In the genomic region with DNA sequence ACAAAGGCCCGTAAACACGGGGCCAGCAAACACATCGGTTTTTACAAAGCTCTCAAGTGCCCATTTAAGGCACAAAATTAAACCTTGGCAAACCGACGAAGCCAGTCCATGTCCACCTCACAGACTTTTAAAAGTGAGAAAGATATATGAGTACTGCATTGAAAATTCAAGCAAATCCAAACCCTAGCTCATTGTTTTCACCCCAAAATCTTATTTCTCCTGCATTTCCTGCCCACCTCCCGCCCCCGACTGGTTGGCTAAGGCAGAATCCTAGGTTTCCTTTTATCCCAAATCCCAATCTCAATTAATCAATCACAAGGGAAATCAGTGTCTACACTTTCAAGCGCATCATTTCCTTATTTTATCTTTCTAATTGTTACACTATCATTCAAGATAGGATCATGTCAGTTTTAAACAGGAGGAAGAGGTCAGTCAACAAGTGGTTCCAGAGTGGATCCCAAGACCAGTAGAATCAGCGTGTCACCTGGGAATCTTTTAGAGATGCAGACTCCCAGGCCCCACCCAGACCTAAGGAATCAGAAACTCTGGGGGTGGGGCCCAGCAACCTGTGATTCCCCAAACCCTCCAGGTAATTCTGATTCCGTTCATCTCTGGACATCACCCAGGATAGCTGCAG, we compare ENCODE assay signal across 11 cellular contexts. TPM values are rescaled to one million over a fixed set of nuclear protein-coding genes. Genes with fewer than 3 reads are reported as not detected.
DNase-seq lines count a peak whose midpoint lies in the region; ATAC-seq lines count a peak whose summit lies in the region.
"Had no signal": no experiment of that assay in that cellular context is flagged by ENCODE, and none has a peak within 500 bp of the region (broad histone marks: within the 10 kb centered on the region; RNA-seq: fewer than 3 reads in every experiment).

No MANE protein-coding gene starts in this region.

- H3K4me3 Mint-ChIP-seq in activated naive CD4-positive, alpha-beta T cell treated with anti-CD3 and anti-CD28 coated beads, Interleukin-2, amount 50 U/mL, for 24 hours: peak overlapping the region; percentile 65
- H3K4me3 Mint-ChIP-seq in activated naive CD8-positive, alpha-beta T cell: peak overlapping the region; percentile 84
- peak overlapping the region; percentile 49 to 78 (median 63) for H3K4me3 Mint-ChIP-seq in immature natural killer cell
- peak overlapping the region; percentile 21 to 50 for H3K4me3 Mint-ChIP-seq in stimulated activated naive B cell treated with anti-CD40 and anti-IgM and Interleukin-4, amounts not matched to agents 10 μg/mL and 1 μg/mL and 100 μg/mL, for 72 hours

- peaks cover 6% of the 10 kb centered on the region for H3K36me3 Mint-ChIP-seq in activated naive CD4-positive, alpha-beta T cell treated with anti-CD3 and anti-CD28 coated beads, Interleukin-2, amount 50 U/mL, for 24 hours
- peaks cover 10% of the 10 kb centered on the region for H3K36me3 Mint-ChIP-seq in activated naive CD8-positive, alpha-beta T cell
- H3K36me3 Mint-ChIP-seq in immature natural killer cell: peaks cover 0 to 9% (median 6%) of the 10 kb centered on the region in 3 donors
- peaks cover 0 to 6% of the 10 kb centered on the region in 2 donors for H3K36me3 Mint-ChIP-seq in stimulated activated naive B cell treated with anti-CD40 and anti-IgM and Interleukin-4, amounts not matched to agents 10 μg/mL and 1 μg/mL and 100 μg/mL, for 72 hours

- peaks cover 18% of the 10 kb centered on the region for H3K4me1 Mint-ChIP-seq in activated naive CD4-positive, alpha-beta T cell treated with anti-CD3 and anti-CD28 coated beads, Interleukin-2, amount 50 U/mL, for 24 hours
- H3K4me1 Mint-ChIP-seq in activated naive CD8-positive, alpha-beta T cell (ENCODE audit: low read depth): peaks cover 14% of the 10 kb centered on the region
- peaks cover 16 to 18% of the 10 kb centered on the region in 2 donors for H3K4me1 Mint-ChIP-seq in immature natural killer cell
- peaks cover 9 to 19% of the 10 kb centered on the region in 2 donors for H3K4me1 Mint-ChIP-seq in stimulated activated naive B cell treated with anti-CD40 and anti-IgM and Interleukin-4, amounts not matched to agents 10 μg/mL and 1 μg/mL and 100 μg/mL, for 72 hours

- ATAC-seq in stimulated activated naive B cell treated with anti-CD40 and anti-IgM and Interleukin-4, amounts not matched to agents 10 μg/mL and 1 μg/mL and 100 μg/mL, for 72 hours (replicated peaks): no peak

- peaks cover 54% of the 10 kb centered on the region for H3K27me3 Mint-ChIP-seq in activated naive CD4-positive, alpha-beta T cell treated with anti-CD3 and anti-CD28 coated beads, Interleukin-2, amount 50 U/mL, for 24 hours
- peaks cover 30% of the 10 kb centered on the region for H3K27me3 Mint-ChIP-seq in activated naive CD8-positive, alpha-beta T cell
- peaks cover 22 to 50% (median 42%) of the 10 kb centered on the region in 3 donors for H3K27me3 Mint-ChIP-seq in immature natural killer cell (ENCODE audit: low read depth in 3 of 3)
- H3K27me3 Mint-ChIP-seq in stimulated activated naive B cell treated with anti-CD40 and anti-IgM and Interleukin-4, amounts not matched to agents 10 μg/mL and 1 μg/mL and 100 μg/mL, for 72 hours: peaks cover 57 to 59% of the 10 kb centered on the region in 2 donors

- no peak for DNase-seq in activated naive CD4-positive, alpha-beta T cell treated with Interleukin-2 at 50 U/mL for 16 hours
- DNase-seq in immature natural killer cell (no peak), NCI-H748 treated with DMSO at 0.1 percent for 48 hours (lab: John Stamatoyannopoulos, UW) (no peak), MV-4-11 (lab: John Stamatoyannopoulos, UW) (no peak), globus pallidus (ENCODE audit: low spot score) (no peak)
- DNase-seq in stimulated activated naive B cell treated with anti-CD40 and anti-IgM and Interleukin-4, amounts not matched to agents 10 μg/mL and 1 μg/mL and 100 μg/mL, for 72 hours: no peak
- DNase-seq: AML-193, NCI-H1694 treated with DMSO at 0.1 percent for 48 hours had no signal

- peaks cover 12% of the 10 kb centered on the region for H3K9me3 Mint-ChIP-seq in activated naive CD4-positive, alpha-beta T cell treated with anti-CD3 and anti-CD28 coated beads, Interleukin-2, amount 50 U/mL, for 24 hours
- H3K9me3 Mint-ChIP-seq in activated naive CD8-positive, alpha-beta T cell (ENCODE audit: low read depth): peaks cover 10% of the 10 kb centered on the region
- no peaks in the 10 kb centered on the region for H3K9me3 Mint-ChIP-seq in immature natural killer cell
- H3K9me3 Mint-ChIP-seq in stimulated activated naive B cell treated with anti-CD40 and anti-IgM and Interleukin-4, amounts not matched to agents 10 μg/mL and 1 μg/mL and 100 μg/mL, for 72 hours: peaks cover 3 to 4% of the 10 kb centered on the region in 2 donors

- H3K27ac Mint-ChIP-seq in activated naive CD4-positive, alpha-beta T cell treated with anti-CD3 and anti-CD28 coated beads, Interleukin-2, amount 50 U/mL, for 24 hours: no peak overlapping the region
- H3K27ac Mint-ChIP-seq in activated naive CD8-positive, alpha-beta T cell: peak overlapping the region; percentile 41
- peak overlapping the region in 1 of 6 donors; percentile 24 for H3K27ac Mint-ChIP-seq in immature natural killer cell
- H3K27ac Mint-ChIP-seq in stimulated activated naive B cell treated with anti-CD40 and anti-IgM and Interleukin-4, amounts not matched to agents 10 μg/mL and 1 μg/mL and 100 μg/mL, for 72 hours: no peak overlapping the region

RNA-seq across cellular contexts. Expression of gene GNG4, which starts 1.7 kb away (rescaled TPM):
- not detected for polyA plus RNA-seq in immature natural killer cell
- polyA plus RNA-seq: liver had no signal
